Comparison of ENCODE assay signal across 27 cellular contexts in the genomic region with DNA sequence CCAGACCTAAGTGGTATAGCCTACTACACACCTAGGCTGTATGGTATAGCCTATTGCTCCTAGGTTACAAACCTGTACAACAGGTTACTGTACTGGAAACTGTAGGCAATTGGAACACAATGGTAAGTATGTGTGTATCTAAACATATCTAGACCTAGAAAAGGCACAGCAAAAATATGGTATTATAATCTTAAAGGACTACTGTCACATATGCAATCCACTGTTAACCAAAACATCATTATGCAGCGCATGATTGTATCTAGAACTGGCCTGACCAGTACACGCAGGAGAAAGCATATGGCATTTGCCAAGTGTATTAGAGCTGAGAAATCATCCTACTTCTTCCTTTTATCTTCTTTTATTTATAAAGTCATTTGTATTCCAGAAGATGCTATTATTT.
"Had no signal": no experiment of that assay in that cellular context is flagged by ENCODE, and none has a peak within 500 bp of the region (broad histone marks: within the 10 kb centered on the region; RNA-seq: fewer than 3 reads in every experiment).

No MANE protein-coding gene starts in this region.

- DNase-seq: activated B cell treated with CpG ODN at 0.5 μM for 24 hours; activated CD4-positive, alpha-beta memory T cell treated with anti-CD3 and anti-CD28 coated beads, Interleukin-2, amount 10 ng/mL, durations not matched to agents 7 days and 5 days; activated CD4-positive, alpha-beta T cell treated with anti-CD3 and anti-CD28 coated beads for 1 hour; activated CD4-positive, alpha-beta T cell treated with anti-CD3 and anti-CD28 coated beads for 36 hours; activated CD4-positive, alpha-beta T cell treated with anti-CD3 and anti-CD28 coated beads for 48 hours; activated CD4-positive, alpha-beta T cell treated with anti-CD3 and anti-CD28 coated beads, Interleukin-2, amount 10 ng/mL, durations not matched to agents 7 days and 5 days; activated CD4-positive, alpha-beta T cell treated with anti-CD3 and anti-CD28 coated beads, Interleukin-2, amount 50 U/mL, for 48 hours; activated CD8-positive, alpha-beta memory T cell treated with anti-CD3 and anti-CD28 coated beads for 24 hours; activated CD8-positive, alpha-beta memory T cell treated with anti-CD3 and anti-CD28 coated beads, Interleukin-2, amount 10 ng/mL, durations not matched to agents 7 days and 5 days; activated CD8-positive, alpha-beta memory T cell treated with anti-CD3 and anti-CD28 coated beads, Interleukin-2, amount 50 U/mL, for 48 hours; activated CD8-positive, alpha-beta T cell treated with anti-CD3 and anti-CD28 coated beads, Interleukin-2, amount 10 ng/mL, durations not matched to agents 7 days and 5 days; activated effector memory CD4-positive, alpha-beta T cell treated with Interleukin-2 at 50 U/mL for 16 hours; activated gamma-delta T cell; activated naive CD4-positive, alpha-beta T cell treated with anti-CD3 and anti-CD28 coated beads, Interleukin-2, amount 10 ng/mL, durations not matched to agents 7 days and 5 days; activated naive CD4-positive, alpha-beta T cell treated with Interleukin-2 at 50 U/mL for 16 hours; activated naive CD8-positive, alpha-beta T cell treated with anti-CD3 and anti-CD28 coated beads, Interleukin-2, amount 10 ng/mL, durations not matched to agents 7 days and 5 days; activated naive CD8-positive, alpha-beta T cell treated with anti-CD3 and anti-CD28 coated beads, Interleukin-2, amount 50 U/mL, for 24 hours; activated T-cell treated with anti-CD3 and anti-CD28 coated beads, Interleukin-2, amount 50 U/mL, for 24 hours; activated T-cell treated with anti-CD3 and anti-CD28 coated beads, Interleukin-2, amount 50 U/mL, for 48 hours; amygdala; anterior cingulate cortex; central memory CD4-positive, alpha-beta T cell; T-cell; T-helper 17 cell; T1000 had no signal

- H3K4me1 ChIP-seq: ascending aorta had no signal

- H3K4me3 ChIP-seq: ascending aorta had no signal

- ATAC-seq: activated CD4-positive, alpha-beta T cell treated with anti-CD3 and anti-CD28 coated beads for 36 hours; activated CD8-positive, alpha-beta memory T cell treated with anti-CD3 and anti-CD28 coated beads, Interleukin-2, amount 10 ng/mL, durations not matched to agents 7 days and 5 days; activated CD8-positive, alpha-beta T cell treated with anti-CD3 and anti-CD28 coated beads, Interleukin-2, amount 10 ng/mL, durations not matched to agents 7 days and 5 days; activated naive CD8-positive, alpha-beta T cell treated with anti-CD3 and anti-CD28 coated beads, Interleukin-2, amount 50 U/mL, for 24 hours; T-cell; T-helper 17 cell had no signal

- H3K27ac ChIP-seq: ascending aorta, VCaP had no signal

- H3K9me3 ChIP-seq: ascending aorta had no signal

- H3K36me3 ChIP-seq: ascending aorta had no signal

- H3K27me3 ChIP-seq: ascending aorta had no signal
